ENCODE assay signal across 8 cellular contexts in genomic region chr11:68206211-68206610, GRCh38. TPM values are rescaled to one million over a fixed set of nuclear protein-coding genes. Genes with fewer than 3 reads are reported as not detected.
A peak's percentile ranks its signal among the peaks of the same experiment; 100 is the strongest.
DNase-seq lines count a peak whose midpoint lies in the region; ATAC-seq lines count a peak whose summit lies in the region.

No MANE protein-coding gene starts in this region.

- ATAC-seq in Right ventricle myocardium inferior (peak; percentile 4), esophagus mucosa (peak; percentile 57), GM21576 (IDR thresholded peaks at IDR 0.05; ENCODE audit: unreplicated experiment) (no peak)
- peak; percentile 46 to 54 for ATAC-seq in naive thymus-derived CD8-positive, alpha-beta T cell

- POLR2A ChIA-PET in naive thymus-derived CD8-positive, alpha-beta T cell (lab: Charles Lee) = no interaction called here

- intact Hi-C loops in Right ventricle myocardium inferior (cut with DNase I) = no loop called here
- intact Hi-C loops in cardiac septum (cut with DNase I) = loop anchor here (5.0 to 10.0 kb wide), 2 partner anchors 91 to 191 kb away; partner anchors contain the start of gene ALDH3B1

- H3K27ac Mint-ChIP-seq in naive thymus-derived CD8-positive, alpha-beta T cell = peak overlapping the region in 6 of 10 donors; percentile 3 to 57 (median 26)

- H3K27me3 Mint-ChIP-seq in naive thymus-derived CD8-positive, alpha-beta T cell = no peaks in the 10 kb centered on the region

- H3K4me3 Mint-ChIP-seq in naive thymus-derived CD8-positive, alpha-beta T cell = peak overlapping the region in 6 of 10 donors; percentile 0 to 46 (median 32)

- DNase-seq in Right ventricle myocardium inferior (ENCODE audit: missing footprints) (no peak), cardiac septum (ENCODE audit: low spot score) (no peak), NCI-H1105 treated with DMSO at 0.1 percent for 48 hours (lab: John Stamatoyannopoulos, UW) (peak; percentile 77), SKM-1 (lab: John Stamatoyannopoulos, UW; ENCODE audit: unreplicated experiment) (peak; percentile 52), GOT3 (lab: John Stamatoyannopoulos, UW) (no peak)
- DNase-seq in naive thymus-derived CD8-positive, alpha-beta T cell = peak in 5 of 10 donors; percentile 26 to 68 (median 57)

- H3K36me3 Mint-ChIP-seq in naive thymus-derived CD8-positive, alpha-beta T cell = no peaks in the 10 kb centered on the region

- H3K4me1 Mint-ChIP-seq in naive thymus-derived CD8-positive, alpha-beta T cell = peaks cover 26 to 91% (median 79%) of the 10 kb centered on the region in 4 donors

- no peaks in the 10 kb centered on the region for H3K9me3 Mint-ChIP-seq in naive thymus-derived CD8-positive, alpha-beta T cell

RNA-seq across cellular contexts. Expression of gene KMT5B, which starts 6.9 kb away (rescaled TPM):
- total RNA-seq in Right ventricle myocardium inferior (29.1 TPM), cardiac septum (37.7 TPM), esophagus mucosa (23.7 TPM)
- total RNA-seq in naive thymus-derived CD8-positive, alpha-beta T cell = 10 to 100 TPM; 55.0 to 56.0 TPM
- 10 to 100 TPM; 31.5 to 41.8 (median 38.9) TPM for polyA plus RNA-seq in naive thymus-derived CD8-positive, alpha-beta T cell

Comparison
In these comparisons a context has a peak if more than half of its experiments do, and no peak if none do; other contexts are left out.
1. DNase-seq: peak in NCI-H1105 treated with DMSO at 0.1 percent for 48 hours (single experiment) and SKM-1 (single experiment); none in Right ventricle myocardium inferior (single experiment), cardiac septum (single experiment) and GOT3 (single experiment).